ENCODE assay signal across 9 cellular contexts in genomic region chr4:140019619-140020367, GRCh38.
DNase-seq lines count a peak whose midpoint lies in the region; ATAC-seq, FAIRE-seq and TF ChIP-seq lines count a peak whose summit lies in the region.
"Had no signal": no experiment of that assay in that cellular context is flagged by ENCODE, and none has a peak within 500 bp of the region (broad histone marks: within the 10 kb centered on the region; RNA-seq: fewer than 3 reads in every experiment).

No MANE protein-coding gene starts in this region.

- H3K4me1 Mint-ChIP-seq in activated CD8-positive, alpha-beta T cell treated with anti-CD3 and anti-CD28 coated beads for 36 hours (ENCODE audit: low read depth) = no peaks in the 10 kb centered on the region

- H3K4me3 Mint-ChIP-seq in activated CD8-positive, alpha-beta T cell treated with anti-CD3 and anti-CD28 coated beads for 36 hours = no peak overlapping the region

- no peak overlapping the region for H3K4me3 ChIP-seq in small intestine (ENCODE audit: low read depth in 1 of 2, low read length in 2 of 2)
- H3K4me3 ChIP-seq: tibial nerve had no signal

- DNase-seq in HT-29 (ENCODE audit: low spot score) (peak; percentile 80), NCI-H69 (lab: John Stamatoyannopoulos, UW) (peak; percentile 75), kidney tubule cell (ENCODE audit: low spot score) (peak; percentile 60), small intestine (peak; percentile 86), substantia nigra (lab: John Stamatoyannopoulos, UW) (no peak)
- DNase-seq in activated T-cell treated with anti-CD3 and anti-CD28 coated beads, Interleukin-2, amount 50 U/mL, for 1 hour = no peak
- DNase-seq in activated CD8-positive, alpha-beta T cell treated with anti-CD3 and anti-CD28 coated beads for 36 hours = no peak
- DNase-seq: T1000 had no signal

- H3K36me3 Mint-ChIP-seq in activated CD8-positive, alpha-beta T cell treated with anti-CD3 and anti-CD28 coated beads for 36 hours (ENCODE audit: low read depth) = no peaks in the 10 kb centered on the region

- intact Hi-C loops in activated CD8-positive, alpha-beta T cell treated with anti-CD3 and anti-CD28 coated beads for 36 hours (cut with micrococcal nuclease) = no loop called here

- H3K27ac Mint-ChIP-seq in activated CD8-positive, alpha-beta T cell treated with anti-CD3 and anti-CD28 coated beads for 36 hours = no peak overlapping the region

- no peaks in the 10 kb centered on the region for H3K36me3 ChIP-seq in small intestine (ENCODE audit: control insufficient read depth in 2 of 2, insufficient read depth in 2 of 2, low read length in 2 of 2)
- H3K36me3 ChIP-seq: tibial nerve had no signal

- no peaks in the 10 kb centered on the region for H3K9me3 ChIP-seq in small intestine (ENCODE audit: control insufficient read depth, low read depth)
- H3K9me3 ChIP-seq: tibial nerve had no signal

- peak; percentile 83 for FAIRE-seq in small intestine (lab: Jason Lieb, UNC)

- H3K9me3 Mint-ChIP-seq in activated CD8-positive, alpha-beta T cell treated with anti-CD3 and anti-CD28 coated beads for 36 hours = no peaks in the 10 kb centered on the region

- WGBS in small intestine, 3 donors = 13 to 67% (median 20%) methylated on average over 3 of the region's 3 CpGs

- POLR2A ChIA-PET in activated CD8-positive, alpha-beta T cell treated with anti-CD3 and anti-CD28 coated beads for 36 hours (lab: Charles Lee) = no interaction called here

- CTCF ChIA-PET in activated CD8-positive, alpha-beta T cell treated with anti-CD3 and anti-CD28 coated beads for 36 hours (lab: Charles Lee) = interaction anchor here (1.5 kb wide), 1 partner anchor 233 kb away, joined by 9 read pairs; no protein-coding TSS in a partner anchor

- ATAC-seq in activated CD8-positive, alpha-beta T cell treated with anti-CD3 and anti-CD28 coated beads for 36 hours = no peak

- no peak for TF ChIP-seq CTCF in activated CD8-positive, alpha-beta T cell treated with anti-CD3 and anti-CD28 coated beads for 36 hours (IDR thresholded peaks at IDR 0.05)

- H3K27me3 Mint-ChIP-seq in activated CD8-positive, alpha-beta T cell treated with anti-CD3 and anti-CD28 coated beads for 36 hours = no peaks in the 10 kb centered on the region

- peaks cover 7 to 9% of the 10 kb centered on the region in 2 donors for H3K4me1 ChIP-seq in small intestine (ENCODE audit: control insufficient read depth in 2 of 2, insufficient read depth in 1 of 2, low read depth in 1 of 2, low read length in 1 of 2)

- H3K27ac ChIP-seq in small intestine (ENCODE audit: low read depth in 1 of 2, low read length in 1 of 2) = peak overlapping the region; percentile 56 to 68
- H3K27ac ChIP-seq in substantia nigra (ENCODE audit: low read depth, low read length, poor library complexity, severe bottlenecking) = no peak overlapping the region

- no peaks in the 10 kb centered on the region for H3K27me3 ChIP-seq in small intestine (ENCODE audit: control insufficient read depth in 2 of 2, insufficient read depth in 2 of 2, low read length in 2 of 2)
- H3K27me3 ChIP-seq: tibial nerve had no signal

Comparison
In these comparisons a context has a peak if more than half of its experiments do, and no peak if none do; other contexts are left out.
1. DNase-seq: peak in HT-29 (single experiment), NCI-H69 (single experiment), kidney tubule cell (single experiment) and small intestine (single experiment); none in activated T-cell treated with anti-CD3 and anti-CD28 coated beads, Interleukin-2, amount 50 U/mL, for 1 hour (single experiment), activated CD8-positive, alpha-beta T cell treated with anti-CD3 and anti-CD28 coated beads for 36 hours (single experiment) and substantia nigra (0 of 49).